Comparison of ENCODE assay signal across 8 cellular contexts in genomic region chr3:57556459-57557087, GRCh38. TPM values are rescaled to one million over a fixed set of nuclear protein-coding genes. Genes with fewer than 3 reads are reported as not detected.
A peak's percentile ranks its signal among the peaks of the same experiment; 100 is the strongest.
DNase-seq lines count a peak whose midpoint lies in the region; ATAC-seq and TF ChIP-seq lines count a peak whose summit lies in the region.

No MANE protein-coding gene starts in this region.

- DNase-seq in CD4-positive, alpha-beta memory T cell = peak in 2 of 5 donors; percentile 41 to 52
- no peak for DNase-seq in activated B cell treated with CpG ODN at 0.5 μM for 24 hours
- peak in 1 of 2 donors; percentile 68 for DNase-seq in tibial artery
- no peak for DNase-seq in NCI-H345 treated with DMSO at 0.1 percent for 48 hours (lab: John Stamatoyannopoulos, UW; ENCODE audit: unreplicated experiment)

- peaks cover 49% of the 10 kb centered on the region for H3K4me1 ChIP-seq in CD4-positive, alpha-beta memory T cell (ENCODE audit: insufficient read depth, low read length)
- peaks cover 13% of the 10 kb centered on the region for H3K4me1 ChIP-seq in endocrine pancreas (ENCODE audit: control insufficient read depth, insufficient read depth, low read length)
- peaks cover 0 to 30% of the 10 kb centered on the region in 2 donors for H3K4me1 ChIP-seq in muscle layer of duodenum (ENCODE audit: control insufficient read depth in 1 of 2, insufficient read depth in 2 of 2, low read length in 2 of 2)
- H3K4me1 ChIP-seq in tibial artery = peaks cover 0 to 36% (median 28%) of the 10 kb centered on the region in 4 donors

- ATAC-seq in GM19372 (IDR thresholded peaks at IDR 0.05; ENCODE audit: low read depth, unreplicated experiment) (peak; percentile 33), HG03378 (IDR thresholded peaks at IDR 0.05; ENCODE audit: unreplicated experiment) (peak; percentile 28), activated B cell treated with CpG ODN at 0.5 μM for 24 hours (ENCODE audit: low read depth) (peak; percentile 38)

- H3K9me3 ChIP-seq in CD4-positive, alpha-beta memory T cell (ENCODE audit: control insufficient read depth in 1 of 2, low read length in 2 of 2) = no peaks in the 10 kb centered on the region
- H3K9me3 ChIP-seq in endocrine pancreas (ENCODE audit: control insufficient read depth, low read length) (no peaks in the 10 kb centered on the region), muscle layer of duodenum (ENCODE audit: control insufficient read depth in 1 of 2, low read length in 2 of 2) (no peaks in the 10 kb centered on the region), tibial artery (no peaks in the 10 kb centered on the region)

- peak overlapping the region; percentile 98 for H3K9ac ChIP-seq in endocrine pancreas (ENCODE audit: control insufficient read depth, insufficient read depth, low read length)

- H3K4me3 ChIP-seq in CD4-positive, alpha-beta memory T cell (ENCODE audit: low read length in 2 of 2) = peak overlapping the region; percentile 85 to 89
- H3K4me3 ChIP-seq in endocrine pancreas (ENCODE audit: control insufficient read depth, insufficient read depth, low read length) (peak overlapping the region; percentile 91), muscle layer of duodenum (ENCODE audit: low read depth in 1 of 2, low read length in 2 of 2) (peak overlapping the region; percentile 87 to 94), tibial artery (peak overlapping the region; percentile 77 to 86)

- peaks cover 9% of the 10 kb centered on the region for H3K36me3 ChIP-seq in CD4-positive, alpha-beta memory T cell (ENCODE audit: insufficient read depth, low read length)
- H3K36me3 ChIP-seq in endocrine pancreas (ENCODE audit: control insufficient read depth, insufficient read depth, low read length) = no peaks in the 10 kb centered on the region
- peaks cover 6 to 16% of the 10 kb centered on the region in 2 donors for H3K36me3 ChIP-seq in muscle layer of duodenum (ENCODE audit: control insufficient read depth in 1 of 2, insufficient read depth in 2 of 2, low read length in 2 of 2)
- peaks cover 11 to 17% (median 16%) of the 10 kb centered on the region in 3 donors for H3K36me3 ChIP-seq in tibial artery

- H3K9me3 Mint-ChIP-seq in CD4-positive, alpha-beta memory T cell = peaks cover 0 to 2% (median 0%) of the 10 kb centered on the region in 8 donors
- no peaks in the 10 kb centered on the region for H3K9me3 Mint-ChIP-seq in activated B cell treated with CpG ODN at 0.5 μM for 24 hours

- H3K4me3 Mint-ChIP-seq in CD4-positive, alpha-beta memory T cell = peak overlapping the region; percentile 92 to 100 (median 96)
- H3K4me3 Mint-ChIP-seq in activated B cell treated with CpG ODN at 0.5 μM for 24 hours = peak overlapping the region; percentile 87

- H3K27ac ChIP-seq in CD4-positive, alpha-beta memory T cell (ENCODE audit: low read depth, low read length) = peak overlapping the region; percentile 89
- H3K27ac ChIP-seq in muscle layer of duodenum (ENCODE audit: low read length) = peak overlapping the region; percentile 90
- H3K27ac ChIP-seq in tibial artery = peak overlapping the region; percentile 83

- H3K27me3 Mint-ChIP-seq in CD4-positive, alpha-beta memory T cell = no peaks in the 10 kb centered on the region
- no peaks in the 10 kb centered on the region for H3K27me3 Mint-ChIP-seq in activated B cell treated with CpG ODN at 0.5 μM for 24 hours

- no peaks in the 10 kb centered on the region for H3K27me3 ChIP-seq in CD4-positive, alpha-beta memory T cell (ENCODE audit: insufficient read depth, low read length)
- H3K27me3 ChIP-seq in endocrine pancreas (ENCODE audit: control insufficient read depth, insufficient read depth, low read length) (no peaks in the 10 kb centered on the region), muscle layer of duodenum (ENCODE audit: low read depth, low read length) (no peaks in the 10 kb centered on the region), tibial artery (no peaks in the 10 kb centered on the region)

- H3K4me1 Mint-ChIP-seq in CD4-positive, alpha-beta memory T cell = peaks cover 27 to 60% (median 40%) of the 10 kb centered on the region in 4 donors
- peaks cover 44% of the 10 kb centered on the region for H3K4me1 Mint-ChIP-seq in activated B cell treated with CpG ODN at 0.5 μM for 24 hours

- POLR2A ChIA-PET in CD4-positive, alpha-beta memory T cell (lab: Charles Lee; ENCODE audit: partially characterized antibody) = interaction anchor here (0.6 to 5.1 kb wide), 21 partner anchors 10 to 1000 kb away, joined by 3 to 169 read pairs (median 5); partner anchors contain the start of genes APPL1, ARF4, CCDC66 and DENND6A
- POLR2A ChIA-PET in activated B cell treated with CpG ODN at 0.5 μM for 24 hours (lab: Charles Lee) = interaction anchor here (0.6 to 3.2 kb wide), 10 partner anchors 10 to 874 kb away, joined by 4 to 99 read pairs (median 6); partner anchors contain the start of genes APPL1, ARF4, DENND6A and SLMAP

- H3K27ac Mint-ChIP-seq in CD4-positive, alpha-beta memory T cell = peak overlapping the region; percentile 97 to 100 (median 99)
- peak overlapping the region; percentile 99 for H3K27ac Mint-ChIP-seq in activated B cell treated with CpG ODN at 0.5 μM for 24 hours

- H3K36me3 Mint-ChIP-seq in CD4-positive, alpha-beta memory T cell = peaks cover 12 to 41% of the 10 kb centered on the region in 2 donors
- H3K36me3 Mint-ChIP-seq in activated B cell treated with CpG ODN at 0.5 μM for 24 hours (ENCODE audit: low read depth) = peaks cover 44% of the 10 kb centered on the region

- TF ChIP-seq CTCF in activated B cell treated with CpG ODN at 0.5 μM for 24 hours (IDR thresholded peaks at IDR 0.05) (no peak), tibial artery (IDR thresholded peaks at IDR 0.05) (no peak)

- CTCF ChIA-PET in CD4-positive, alpha-beta memory T cell (lab: Charles Lee; ENCODE audit: partially characterized antibody) = interaction anchor here (1.0 to 1.1 kb wide), 3 partner anchors 40 to 199 kb away, joined by 3 to 8 read pairs (median 3); partner anchors contain the start of genes ARF4 and SLMAP
- CTCF ChIA-PET in activated B cell treated with CpG ODN at 0.5 μM for 24 hours (lab: Charles Lee) = interaction anchor here (1.2 to 1.5 kb wide), 2 partner anchors 39 to 377 kb away, joined by 3 to 4 read pairs; no protein-coding TSS in a partner anchor

- intact Hi-C loops in CD4-positive, alpha-beta memory T cell (cut with micrococcal nuclease) = loop anchor here (1.0 to 2.0 kb wide), 3 partner anchors 41 to 200 kb away; partner anchors contain the start of genes ARF4, DENND6A and SLMAP
- intact Hi-C loops in activated B cell treated with CpG ODN at 0.5 μM for 24 hours (cut with micrococcal nuclease) (loop anchor here (1.0 to 10.0 kb wide), 7 partner anchors 41 to 558 kb away; partner anchors contain the start of genes ARF4, DENND6A and SLMAP), tibial artery (cut with DNase I; ENCODE audit: low total_unique reads) (loop anchor here (5.0 kb wide), 2 partner anchors 41 to 136 kb away; partner anchors contain the start of genes ARF4 and DENND6A)

RNA-seq across cellular contexts. Expression of gene PDE12, which starts 0.5 kb away (rescaled TPM):
- 10 to 100 TPM; 23.8 to 24.9 TPM for total RNA-seq in CD4-positive, alpha-beta memory T cell
- 10 to 100 TPM; 12.9 to 19.8 TPM for polyA plus RNA-seq in CD4-positive, alpha-beta memory T cell
- total RNA-seq in activated B cell treated with CpG ODN at 0.5 μM for 24 hours = 23.7 and 24.8 TPM in 2 replicates

RNA-seq across cellular contexts. Expression of gene DNAH12, which starts 12.4 kb away (rescaled TPM):
- under 1 TPM; 0.09 to 0.11 TPM for total RNA-seq in CD4-positive, alpha-beta memory T cell
- not detected for polyA plus RNA-seq in CD4-positive, alpha-beta memory T cell
- 0.05 and 0.22 TPM in 2 replicates for total RNA-seq in activated B cell treated with CpG ODN at 0.5 μM for 24 hours

RNA-seq across cellular contexts. Expression of gene ARF4, which starts 40.6 kb away (rescaled TPM):
- total RNA-seq in CD4-positive, alpha-beta memory T cell = 10 to 100 TPM; 55.8 to 58.5 TPM
- polyA plus RNA-seq in CD4-positive, alpha-beta memory T cell = 100 to 1,000 TPM; 125 to 197 TPM
- total RNA-seq in activated B cell treated with CpG ODN at 0.5 μM for 24 hours = 43.0 and 45.1 TPM in 2 replicates
